Comparison of ENCODE assay signal across 1 cellular context in the genomic region with DNA sequence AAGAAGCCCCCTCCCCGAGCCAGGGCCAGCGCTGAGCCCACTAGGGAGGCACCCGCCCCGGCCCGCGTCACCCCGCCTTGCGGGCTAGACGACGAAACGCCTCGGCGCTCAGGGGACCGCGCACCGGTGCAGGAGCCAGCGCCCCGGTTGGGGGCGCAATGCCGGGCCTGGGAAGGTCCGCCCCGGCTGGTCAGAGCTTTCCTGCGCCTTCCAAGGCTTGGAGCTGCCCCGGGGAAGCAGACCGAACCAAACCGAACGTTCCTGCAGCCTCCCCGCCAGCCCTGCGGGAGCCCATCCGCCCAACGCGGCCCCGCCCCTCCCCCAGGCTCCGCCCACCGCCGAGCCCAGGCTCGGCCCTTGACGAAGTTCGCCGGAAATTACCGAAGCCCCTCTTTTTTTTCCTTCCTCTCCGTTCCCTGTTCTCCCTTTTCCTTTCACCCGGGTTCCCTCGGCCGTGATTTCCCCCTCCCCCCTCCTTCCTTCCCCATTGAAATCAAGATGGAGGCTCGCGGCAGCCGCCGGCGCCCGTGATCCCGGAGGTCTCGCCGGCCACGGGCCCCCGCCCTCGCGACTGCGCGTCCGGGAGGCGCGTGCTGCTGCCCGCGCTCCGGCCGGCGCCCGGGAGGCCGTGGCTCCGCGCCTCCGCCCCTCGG.
TF ChIP-seq lines count a peak whose summit lies in the region.

A gene (plus strand): TSS at position 487 of the 653 bp plus-strand sequence. CDS start 384 bp downstream, outside the sequence.

TF ChIP-seq in K562, 482 proteins besides CTCF, POLR2A, EP300 and RAD21 (continued from another document and continues in another):
- TF ChIP-seq, protein P1, sequence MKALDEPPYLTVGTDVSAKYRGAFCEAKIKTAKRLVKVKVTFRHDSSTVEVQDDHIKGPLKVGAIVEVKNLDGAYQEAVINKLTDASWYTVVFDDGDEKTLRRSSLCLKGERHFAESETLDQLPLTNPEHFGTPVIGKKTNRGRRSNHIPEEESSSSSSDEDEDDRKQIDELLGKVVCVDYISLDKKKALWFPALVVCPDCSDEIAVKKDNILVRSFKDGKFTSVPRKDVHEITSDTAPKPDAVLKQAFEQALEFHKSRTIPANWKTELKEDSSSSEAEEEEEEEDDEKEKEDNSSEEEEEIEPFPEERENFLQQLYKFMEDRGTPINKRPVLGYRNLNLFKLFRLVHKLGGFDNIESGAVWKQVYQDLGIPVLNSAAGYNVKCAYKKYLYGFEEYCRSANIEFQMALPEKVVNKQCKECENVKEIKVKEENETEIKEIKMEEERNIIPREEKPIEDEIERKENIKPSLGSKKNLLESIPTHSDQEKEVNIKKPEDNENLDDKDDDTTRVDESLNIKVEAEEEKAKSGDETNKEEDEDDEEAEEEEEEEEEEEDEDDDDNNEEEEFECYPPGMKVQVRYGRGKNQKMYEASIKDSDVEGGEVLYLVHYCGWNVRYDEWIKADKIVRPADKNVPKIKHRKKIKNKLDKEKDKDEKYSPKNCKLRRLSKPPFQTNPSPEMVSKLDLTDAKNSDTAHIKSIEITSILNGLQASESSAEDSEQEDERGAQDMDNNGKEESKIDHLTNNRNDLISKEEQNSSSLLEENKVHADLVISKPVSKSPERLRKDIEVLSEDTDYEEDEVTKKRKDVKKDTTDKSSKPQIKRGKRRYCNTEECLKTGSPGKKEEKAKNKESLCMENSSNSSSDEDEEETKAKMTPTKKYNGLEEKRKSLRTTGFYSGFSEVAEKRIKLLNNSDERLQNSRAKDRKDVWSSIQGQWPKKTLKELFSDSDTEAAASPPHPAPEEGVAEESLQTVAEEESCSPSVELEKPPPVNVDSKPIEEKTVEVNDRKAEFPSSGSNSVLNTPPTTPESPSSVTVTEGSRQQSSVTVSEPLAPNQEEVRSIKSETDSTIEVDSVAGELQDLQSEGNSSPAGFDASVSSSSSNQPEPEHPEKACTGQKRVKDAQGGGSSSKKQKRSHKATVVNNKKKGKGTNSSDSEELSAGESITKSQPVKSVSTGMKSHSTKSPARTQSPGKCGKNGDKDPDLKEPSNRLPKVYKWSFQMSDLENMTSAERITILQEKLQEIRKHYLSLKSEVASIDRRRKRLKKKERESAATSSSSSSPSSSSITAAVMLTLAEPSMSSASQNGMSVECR (CRISPR knock-in tag; IDR thresholded peaks at IDR 0.05) = 0 out of 2 replicates have a peak, but pooled peaks have one; percentile 34
- TF ChIP-seq, protein P2, sequence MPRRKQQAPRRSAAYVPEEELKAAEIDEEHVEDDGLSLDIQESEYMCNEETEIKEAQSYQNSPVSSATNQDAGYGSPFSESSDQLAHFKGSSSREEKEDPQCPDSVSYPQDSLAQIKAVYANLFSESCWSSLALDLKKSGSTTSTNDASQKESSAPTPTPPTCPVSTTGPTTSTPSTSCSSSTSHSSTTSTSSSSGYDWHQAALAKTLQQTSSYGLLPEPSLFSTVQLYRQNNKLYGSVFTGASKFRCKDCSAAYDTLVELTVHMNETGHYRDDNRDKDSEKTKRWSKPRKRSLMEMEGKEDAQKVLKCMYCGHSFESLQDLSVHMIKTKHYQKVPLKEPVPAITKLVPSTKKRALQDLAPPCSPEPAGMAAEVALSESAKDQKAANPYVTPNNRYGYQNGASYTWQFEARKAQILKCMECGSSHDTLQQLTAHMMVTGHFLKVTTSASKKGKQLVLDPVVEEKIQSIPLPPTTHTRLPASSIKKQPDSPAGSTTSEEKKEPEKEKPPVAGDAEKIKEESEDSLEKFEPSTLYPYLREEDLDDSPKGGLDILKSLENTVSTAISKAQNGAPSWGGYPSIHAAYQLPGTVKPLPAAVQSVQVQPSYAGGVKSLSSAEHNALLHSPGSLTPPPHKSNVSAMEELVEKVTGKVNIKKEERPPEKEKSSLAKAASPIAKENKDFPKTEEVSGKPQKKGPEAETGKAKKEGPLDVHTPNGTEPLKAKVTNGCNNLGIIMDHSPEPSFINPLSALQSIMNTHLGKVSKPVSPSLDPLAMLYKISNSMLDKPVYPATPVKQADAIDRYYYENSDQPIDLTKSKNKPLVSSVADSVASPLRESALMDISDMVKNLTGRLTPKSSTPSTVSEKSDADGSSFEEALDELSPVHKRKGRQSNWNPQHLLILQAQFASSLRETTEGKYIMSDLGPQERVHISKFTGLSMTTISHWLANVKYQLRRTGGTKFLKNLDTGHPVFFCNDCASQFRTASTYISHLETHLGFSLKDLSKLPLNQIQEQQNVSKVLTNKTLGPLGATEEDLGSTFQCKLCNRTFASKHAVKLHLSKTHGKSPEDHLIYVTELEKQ (CRISPR knock-in tag; IDR thresholded peaks at IDR 0.05) = no peak
- TF ChIP-seq RCOR1 (IDR thresholded peaks at IDR 0.05; ENCODE audit: borderline replicate concordance in 1 of 2, low read depth in 2 of 2, low read length in 2 of 2) (peak in 1 of 2 experiments; percentile 36; a peak in 1 of 4 replicates), PHF8 (IDR thresholded peaks at IDR 0.05; ENCODE audit: borderline replicate concordance, low read length) (peak; percentile 17; the same call in 1 of the 2 replicates), CTBP1 (IDR thresholded peaks at IDR 0.05; ENCODE audit: borderline replicate concordance) (peak; percentile 11; the same call in 1 of the 2 replicates), L3MBTL2 (IDR thresholded peaks at IDR 0.05) (peak; percentile 91), MAZ (CRISPR knock-in tag; conservative IDR thresholded peaks at IDR 0.05 in 1 of 2, IDR thresholded peaks at IDR 0.05 in 1 of 2) (peak; percentile 67 to 78), NONO (IDR thresholded peaks at IDR 0.05; ENCODE audit: low read depth in 2 of 2, low read length in 1 of 2) (0 out of 4 replicates have a peak, but pooled peaks of 1 of the 2 experiments have one; percentile 16), SNRNP70 (optimal IDR thresholded peaks at IDR 0.05; ENCODE audit: low read depth, low read length) (no peak), MAFF (IDR thresholded peaks at IDR 0.05; ENCODE audit: low read length) (no peak), SRSF9 (IDR thresholded peaks at IDR 0.05; ENCODE audit: borderline replicate concordance, low read depth, low read length) (no peak), FOXA1 (IDR thresholded peaks at IDR 0.05; ENCODE audit: borderline replicate concordance) (no peak), NRF1 (conservative IDR thresholded peaks at IDR 0.05 in 1 of 2, IDR thresholded peaks at IDR 0.05 in 1 of 2) (peak; percentile 62 to 72), BHLHE40 (IDR thresholded peaks at IDR 0.05; ENCODE audit: low read length) (peak; percentile 4; the same call in 1 of the 2 replicates), SNIP1 (IDR thresholded peaks at IDR 0.05; ENCODE audit: low read depth) (peak; percentile 67; the same call in 1 of the 2 replicates), ZNF3 (CRISPR knock-in tag; IDR thresholded peaks at IDR 0.05) (no peak), PCBP1 (IDR thresholded peaks at IDR 0.05; ENCODE audit: low read depth, low read length, poor library complexity, severe bottlenecking) (peak; percentile 42), ZBTB7A (IDR thresholded peaks at IDR 0.05; ENCODE audit: borderline replicate concordance, control insufficient read depth, low read depth, low read length) (peak; percentile 1; the same call in 1 of the 2 replicates), NFATC3 (IDR thresholded peaks at IDR 0.05) (peak; percentile 74)
- TF ChIP-seq, protein P3, sequence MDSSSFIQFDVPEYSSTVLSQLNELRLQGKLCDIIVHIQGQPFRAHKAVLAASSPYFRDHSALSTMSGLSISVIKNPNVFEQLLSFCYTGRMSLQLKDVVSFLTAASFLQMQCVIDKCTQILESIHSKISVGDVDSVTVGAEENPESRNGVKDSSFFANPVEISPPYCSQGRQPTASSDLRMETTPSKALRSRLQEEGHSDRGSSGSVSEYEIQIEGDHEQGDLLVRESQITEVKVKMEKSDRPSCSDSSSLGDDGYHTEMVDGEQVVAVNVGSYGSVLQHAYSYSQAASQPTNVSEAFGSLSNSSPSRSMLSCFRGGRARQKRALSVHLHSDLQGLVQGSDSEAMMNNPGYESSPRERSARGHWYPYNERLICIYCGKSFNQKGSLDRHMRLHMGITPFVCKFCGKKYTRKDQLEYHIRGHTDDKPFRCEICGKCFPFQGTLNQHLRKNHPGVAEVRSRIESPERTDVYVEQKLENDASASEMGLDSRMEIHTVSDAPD (CRISPR knock-in tag; IDR thresholded peaks at IDR 0.05) = no peak
- TF ChIP-seq, protein P4, sequence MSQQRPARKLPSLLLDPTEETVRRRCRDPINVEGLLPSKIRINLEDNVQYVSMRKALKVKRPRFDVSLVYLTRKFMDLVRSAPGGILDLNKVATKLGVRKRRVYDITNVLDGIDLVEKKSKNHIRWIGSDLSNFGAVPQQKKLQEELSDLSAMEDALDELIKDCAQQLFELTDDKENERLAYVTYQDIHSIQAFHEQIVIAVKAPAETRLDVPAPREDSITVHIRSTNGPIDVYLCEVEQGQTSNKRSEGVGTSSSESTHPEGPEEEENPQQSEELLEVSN (IDR thresholded peaks at IDR 0.05; ENCODE audit: borderline replicate concordance in 1 of 2, extremely low read depth in 1 of 2, insufficient read depth in 1 of 2, insufficient read length in 1 of 2, low read depth in 1 of 2, low read length in 1 of 2, poor library complexity in 1 of 2, severe bottlenecking in 1 of 2) = peak; percentile 89 to 98
- TF ChIP-seq, protein P5, sequence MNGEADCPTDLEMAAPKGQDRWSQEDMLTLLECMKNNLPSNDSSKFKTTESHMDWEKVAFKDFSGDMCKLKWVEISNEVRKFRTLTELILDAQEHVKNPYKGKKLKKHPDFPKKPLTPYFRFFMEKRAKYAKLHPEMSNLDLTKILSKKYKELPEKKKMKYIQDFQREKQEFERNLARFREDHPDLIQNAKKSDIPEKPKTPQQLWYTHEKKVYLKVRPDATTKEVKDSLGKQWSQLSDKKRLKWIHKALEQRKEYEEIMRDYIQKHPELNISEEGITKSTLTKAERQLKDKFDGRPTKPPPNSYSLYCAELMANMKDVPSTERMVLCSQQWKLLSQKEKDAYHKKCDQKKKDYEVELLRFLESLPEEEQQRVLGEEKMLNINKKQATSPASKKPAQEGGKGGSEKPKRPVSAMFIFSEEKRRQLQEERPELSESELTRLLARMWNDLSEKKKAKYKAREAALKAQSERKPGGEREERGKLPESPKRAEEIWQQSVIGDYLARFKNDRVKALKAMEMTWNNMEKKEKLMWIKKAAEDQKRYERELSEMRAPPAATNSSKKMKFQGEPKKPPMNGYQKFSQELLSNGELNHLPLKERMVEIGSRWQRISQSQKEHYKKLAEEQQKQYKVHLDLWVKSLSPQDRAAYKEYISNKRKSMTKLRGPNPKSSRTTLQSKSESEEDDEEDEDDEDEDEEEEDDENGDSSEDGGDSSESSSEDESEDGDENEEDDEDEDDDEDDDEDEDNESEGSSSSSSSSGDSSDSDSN (IDR thresholded peaks at IDR 0.05; ENCODE audit: borderline replicate concordance in 1 of 2, low read depth in 2 of 2, low read length in 2 of 2) = 0 out of 4 replicates have a peak, but pooled peaks of 1 of the 2 experiments have one; percentile 30
- TF ChIP-seq, protein P6, sequence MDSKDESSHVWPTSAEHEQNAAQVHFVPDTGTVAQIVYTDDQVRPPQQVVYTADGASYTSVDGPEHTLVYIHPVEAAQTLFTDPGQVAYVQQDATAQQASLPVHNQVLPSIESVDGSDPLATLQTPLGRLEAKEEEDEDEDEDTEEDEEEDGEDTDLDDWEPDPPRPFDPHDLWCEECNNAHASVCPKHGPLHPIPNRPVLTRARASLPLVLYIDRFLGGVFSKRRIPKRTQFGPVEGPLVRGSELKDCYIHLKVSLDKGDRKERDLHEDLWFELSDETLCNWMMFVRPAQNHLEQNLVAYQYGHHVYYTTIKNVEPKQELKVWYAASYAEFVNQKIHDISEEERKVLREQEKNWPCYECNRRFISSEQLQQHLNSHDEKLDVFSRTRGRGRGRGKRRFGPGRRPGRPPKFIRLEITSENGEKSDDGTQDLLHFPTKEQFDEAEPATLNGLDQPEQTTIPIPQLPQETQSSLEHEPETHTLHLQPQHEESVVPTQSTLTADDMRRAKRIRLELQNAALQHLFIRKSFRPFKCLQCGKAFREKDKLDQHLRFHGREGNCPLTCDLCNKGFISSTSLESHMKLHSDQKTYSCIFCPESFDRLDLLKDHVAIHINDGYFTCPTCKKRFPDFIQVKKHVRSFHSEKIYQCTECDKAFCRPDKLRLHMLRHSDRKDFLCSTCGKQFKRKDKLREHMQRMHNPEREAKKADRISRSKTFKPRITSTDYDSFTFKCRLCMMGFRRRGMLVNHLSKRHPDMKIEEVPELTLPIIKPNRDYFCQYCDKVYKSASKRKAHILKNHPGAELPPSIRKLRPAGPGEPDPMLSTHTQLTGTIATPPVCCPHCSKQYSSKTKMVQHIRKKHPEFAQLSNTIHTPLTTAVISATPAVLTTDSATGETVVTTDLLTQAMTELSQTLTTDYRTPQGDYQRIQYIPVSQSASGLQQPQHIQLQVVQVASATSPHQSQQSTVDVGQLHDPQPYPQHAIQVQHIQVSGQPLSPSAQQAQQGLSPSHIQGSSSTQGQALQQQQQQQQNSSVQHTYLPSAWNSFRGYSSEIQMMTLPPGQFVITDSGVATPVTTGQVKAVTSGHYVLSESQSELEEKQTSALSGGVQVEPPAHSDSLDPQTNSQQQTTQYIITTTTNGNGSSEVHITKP (IDR thresholded peaks at IDR 0.05; ENCODE audit: partially characterized antibody) = peak; percentile 87
- TF ChIP-seq, protein P7, sequence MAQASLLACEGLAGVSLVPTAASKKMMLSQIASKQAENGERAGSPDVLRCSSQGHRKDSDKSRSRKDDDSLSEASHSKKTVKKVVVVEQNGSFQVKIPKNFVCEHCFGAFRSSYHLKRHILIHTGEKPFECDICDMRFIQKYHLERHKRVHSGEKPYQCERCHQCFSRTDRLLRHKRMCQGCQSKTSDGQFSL (CRISPR knock-in tag; IDR thresholded peaks at IDR 0.05) = no peak
- TF ChIP-seq, protein P7 (tag; IDR thresholded peaks at IDR 0.05) = no peak
- TF ChIP-seq, protein P8, sequence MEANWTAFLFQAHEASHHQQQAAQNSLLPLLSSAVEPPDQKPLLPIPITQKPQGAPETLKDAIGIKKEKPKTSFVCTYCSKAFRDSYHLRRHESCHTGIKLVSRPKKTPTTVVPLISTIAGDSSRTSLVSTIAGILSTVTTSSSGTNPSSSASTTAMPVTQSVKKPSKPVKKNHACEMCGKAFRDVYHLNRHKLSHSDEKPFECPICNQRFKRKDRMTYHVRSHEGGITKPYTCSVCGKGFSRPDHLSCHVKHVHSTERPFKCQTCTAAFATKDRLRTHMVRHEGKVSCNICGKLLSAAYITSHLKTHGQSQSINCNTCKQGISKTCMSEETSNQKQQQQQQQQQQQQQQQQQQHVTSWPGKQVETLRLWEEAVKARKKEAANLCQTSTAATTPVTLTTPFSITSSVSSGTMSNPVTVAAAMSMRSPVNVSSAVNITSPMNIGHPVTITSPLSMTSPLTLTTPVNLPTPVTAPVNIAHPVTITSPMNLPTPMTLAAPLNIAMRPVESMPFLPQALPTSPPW (CRISPR knock-in tag; IDR thresholded peaks at IDR 0.05) = peak; percentile 76
- TF ChIP-seq, protein P9, sequence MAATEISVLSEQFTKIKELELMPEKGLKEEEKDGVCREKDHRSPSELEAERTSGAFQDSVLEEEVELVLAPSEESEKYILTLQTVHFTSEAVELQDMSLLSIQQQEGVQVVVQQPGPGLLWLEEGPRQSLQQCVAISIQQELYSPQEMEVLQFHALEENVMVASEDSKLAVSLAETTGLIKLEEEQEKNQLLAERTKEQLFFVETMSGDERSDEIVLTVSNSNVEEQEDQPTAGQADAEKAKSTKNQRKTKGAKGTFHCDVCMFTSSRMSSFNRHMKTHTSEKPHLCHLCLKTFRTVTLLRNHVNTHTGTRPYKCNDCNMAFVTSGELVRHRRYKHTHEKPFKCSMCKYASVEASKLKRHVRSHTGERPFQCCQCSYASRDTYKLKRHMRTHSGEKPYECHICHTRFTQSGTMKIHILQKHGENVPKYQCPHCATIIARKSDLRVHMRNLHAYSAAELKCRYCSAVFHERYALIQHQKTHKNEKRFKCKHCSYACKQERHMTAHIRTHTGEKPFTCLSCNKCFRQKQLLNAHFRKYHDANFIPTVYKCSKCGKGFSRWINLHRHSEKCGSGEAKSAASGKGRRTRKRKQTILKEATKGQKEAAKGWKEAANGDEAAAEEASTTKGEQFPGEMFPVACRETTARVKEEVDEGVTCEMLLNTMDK (IDR thresholded peaks at IDR 0.05; ENCODE audit: borderline replicate concordance, insufficient read depth, low read depth, low read length, poor library complexity, severe bottlenecking) = peak; percentile 90
